8 cellular contexts compared by ENCODE assay signal in genomic region chr14:31927348-31927826, GRCh38.
DNase-seq lines count a peak whose midpoint lies in the region; ATAC-seq lines count a peak whose summit lies in the region.

No MANE protein-coding gene starts in this region.

- 18% methylated on average over 6 of the region's 6 CpGs for WGBS in right cardiac atrium

- intact Hi-C loops in right cardiac atrium (cut with DNase I), result loop anchor here in 1 of 4 donors (10.0 kb wide), 1 partner anchor 147 kb away; the partner anchor contains the start of gene ARHGAP5

- H3K9me3 ChIP-seq in adipocyte (ENCODE audit: control insufficient read depth, low read length), result no peaks in the 10 kb centered on the region
- H3K9me3 ChIP-seq in right cardiac atrium (ENCODE audit: control insufficient read depth, low read length), result no peaks in the 10 kb centered on the region

- ATAC-seq in right cardiac atrium (peak; percentile 71 to 79), GM19328 (IDR thresholded peaks at IDR 0.05; ENCODE audit: unreplicated experiment) (no peak)

- peak overlapping the region; percentile 9 for H3K9ac ChIP-seq in adipocyte (ENCODE audit: low read length)

- H3K27me3 ChIP-seq in adipocyte (replicated peaks; ENCODE audit: control insufficient read depth, insufficient read depth, low read length) (no peaks in the 10 kb centered on the region), right cardiac atrium (ENCODE audit: control insufficient read depth, insufficient read depth) (no peaks in the 10 kb centered on the region)

- H3K4me3 ChIP-seq in adipocyte (ENCODE audit: low read length), result no peak overlapping the region
- no peak overlapping the region for H3K4me3 ChIP-seq in right cardiac atrium (ENCODE audit: low read length)

- peaks cover 28% of the 10 kb centered on the region for H3K4me1 ChIP-seq in adipocyte (ENCODE audit: control insufficient read depth, insufficient read depth, low read length)
- H3K4me1 ChIP-seq in right cardiac atrium (ENCODE audit: control insufficient read depth, insufficient read depth, low read length), result peaks cover 3% of the 10 kb centered on the region

- H3K27ac ChIP-seq in right cardiac atrium (ENCODE audit: low read length), result peak overlapping the region; percentile 83

- H3K36me3 ChIP-seq in adipocyte (ENCODE audit: control insufficient read depth, insufficient read depth, low read length, severe bottlenecking), result no peaks in the 10 kb centered on the region

- DNase-seq in NCI-H2171 treated with DMSO at 0.1 percent for 48 hours (lab: John Stamatoyannopoulos, UW) (peak; percentile 47), NCI-H2171 (lab: John Stamatoyannopoulos, UW) (no peak), adipocyte (ENCODE audit: low read depth) (peak; percentile 81), right cardiac atrium (peak in 2 of 3 donors; percentile 14 to 44), smooth muscle cell of the brain vasculature (ENCODE audit: low read depth, low spot score) (peak; percentile 71), MV-4-11 (lab: John Stamatoyannopoulos, UW) (no peak)
- no peak for DNase-seq in activated CD8-positive, alpha-beta memory T cell treated with anti-CD3 and anti-CD28 coated beads for 24 hours

Comparison
In these comparisons a context has a peak if more than half of its experiments do, and no peak if none do; other contexts are left out.
1. DNase-seq: peak in NCI-H2171 treated with DMSO at 0.1 percent for 48 hours (single experiment), adipocyte (single experiment), right cardiac atrium (2 of 3) and smooth muscle cell of the brain vasculature (single experiment); none in NCI-H2171 (single experiment), MV-4-11 (single experiment) and activated CD8-positive, alpha-beta memory T cell treated with anti-CD3 and anti-CD28 coated beads for 24 hours (single experiment).